ENCODE assay signal across 17 cellular contexts in genomic region chr10:13104697-13105096, GRCh38. TPM values are rescaled to one million over a fixed set of nuclear protein-coding genes. Genes with fewer than 3 reads are reported as not detected.
DNase-seq lines count a peak whose midpoint lies in the region; ATAC-seq and TF ChIP-seq lines count a peak whose summit lies in the region.
"Had no signal": no experiment of that assay in that cellular context is flagged by ENCODE, and none has a peak within 500 bp of the region (broad histone marks: within the 10 kb centered on the region; RNA-seq: fewer than 3 reads in every experiment).

No MANE protein-coding gene starts in this region.

- H3K9ac ChIP-seq in endodermal cell (ENCODE audit: extremely low read depth, low read length, poor library complexity, severe bottlenecking), result no peak overlapping the region
- H3K9ac ChIP-seq in smooth muscle cell (ENCODE audit: low read depth), result no peak overlapping the region
- H3K9ac ChIP-seq: BLaER1 had no signal

- H3K79me2 ChIP-seq in smooth muscle cell (ENCODE audit: low read depth), result peaks cover 41% of the 10 kb centered on the region

- in situ Hi-C loops in brain microvascular endothelial cell (cut with HindIII; ENCODE audit: low pct_ligation_motif_present, low sequenced_read_pairs), result no loop called here

- no peak overlapping the region for H3K4me3 Mint-ChIP-seq in activated CD4-positive, alpha-beta T cell treated with anti-CD3 and anti-CD28 coated beads for 36 hours
- H3K4me3 Mint-ChIP-seq in T-helper 17 cell (no peak overlapping the region), endodermal cell (no peak overlapping the region)
- H3K4me3 Mint-ChIP-seq in activated T-helper 2 cell treated with anti-CD3 and anti-CD28 coated beads, Interferon-gamma antibody, Interleukin-2, Interleukin-4, amounts not matched to agents 10 μg/mL and 5 μg/mL and 100 μg/mL, durations not matched to agents 14 hours and 24 hours and 36 hours (ENCODE audit: low read depth), result no peak overlapping the region

- POLR2A ChIA-PET in activated CD4-positive, alpha-beta T cell treated with anti-CD3 and anti-CD28 coated beads for 36 hours (lab: Charles Lee), result no interaction called here

- intact Hi-C loops in activated CD4-positive, alpha-beta T cell treated with anti-CD3 and anti-CD28 coated beads for 36 hours (cut with DNase I, micrococcal nuclease), result loop anchor here (5.0 to 10.0 kb wide), 7 partner anchors 58 to 980 kb away; partner anchors contain the start of genes CDC123 (in 1 of the 2), MCM10 (in 1 of the 2), NUDT5 (in 1 of the 2) and PHYH (in 1 of the 2)
- intact Hi-C loops in activated T-helper 2 cell treated with anti-CD3 and anti-CD28 coated beads, Interferon-gamma antibody, Interleukin-2, Interleukin-4, amounts not matched to agents 10 μg/mL and 5 μg/mL and 100 μg/mL, durations not matched to agents 14 hours and 24 hours and 36 hours (cut with micrococcal nuclease), result no loop called here

- H3K27ac ChIP-seq in endodermal cell (ENCODE audit: low read depth, low read length) (no peak overlapping the region), smooth muscle cell (ENCODE audit: low read depth) (no peak overlapping the region), brain microvascular endothelial cell (no peak overlapping the region)
- H3K27ac ChIP-seq: BLaER1 had no signal

- H3K4me1 Mint-ChIP-seq in activated CD4-positive, alpha-beta T cell treated with anti-CD3 and anti-CD28 coated beads for 36 hours, result peaks cover 67% of the 10 kb centered on the region
- H3K4me1 Mint-ChIP-seq in T-helper 17 cell, result peaks cover 58% of the 10 kb centered on the region
- peaks cover 10% of the 10 kb centered on the region for H3K4me1 Mint-ChIP-seq in endodermal cell
- peaks cover 56% of the 10 kb centered on the region for H3K4me1 Mint-ChIP-seq in activated T-helper 2 cell treated with anti-CD3 and anti-CD28 coated beads, Interferon-gamma antibody, Interleukin-2, Interleukin-4, amounts not matched to agents 10 μg/mL and 5 μg/mL and 100 μg/mL, durations not matched to agents 14 hours and 24 hours and 36 hours (ENCODE audit: low read depth)

- peak; percentile 29 for DNase-seq in activated CD4-positive, alpha-beta T cell treated with anti-CD3 and anti-CD28 coated beads for 36 hours
- DNase-seq in activated CD4-positive, alpha-beta T cell treated with anti-CD3 and anti-CD28 coated beads for 4 hours, result no peak
- DNase-seq in T-helper 17 cell (no peak), endodermal cell (no peak), smooth muscle cell (lab: John Stamatoyannopoulos, UW; ENCODE audit: unreplicated experiment) (no peak), brain microvascular endothelial cell (no peak)
- DNase-seq in activated T-helper 2 cell treated with anti-CD3 and anti-CD28 coated beads, Interferon-gamma antibody, Interleukin-2, Interleukin-4, amounts not matched to agents 10 μg/mL and 5 μg/mL and 100 μg/mL, durations not matched to agents 14 hours and 24 hours and 36 hours (ENCODE audit: low spot score), result no peak
- DNase-seq: 8988T, Caco-2, DMS79 treated with DMSO at 0.1 percent for 48 hours, NCI-H1417 treated with DMSO at 0.1 percent for 48 hours, NCI-H2029, NCI-H2171 treated with DMSO at 0.1 percent for 48 hours, NCI-H82 had no signal

- H3K27me3 ChIP-seq in endodermal cell (ENCODE audit: control insufficient read depth, insufficient read depth, low read length, poor library complexity, severe bottlenecking), result no peaks in the 10 kb centered on the region
- H3K27me3 ChIP-seq in smooth muscle cell (ENCODE audit: low read depth), result no peaks in the 10 kb centered on the region
- H3K27me3 ChIP-seq in brain microvascular endothelial cell (replicated peaks), result no peaks in the 10 kb centered on the region
- H3K27me3 ChIP-seq: BLaER1 had no signal

- H3K4me1 ChIP-seq in endodermal cell (ENCODE audit: control insufficient read depth, insufficient read depth, low read length) (no peaks in the 10 kb centered on the region), smooth muscle cell (ENCODE audit: low read depth) (peaks cover 13% of the 10 kb centered on the region)

- peaks cover 13% of the 10 kb centered on the region for H3K36me3 Mint-ChIP-seq in activated CD4-positive, alpha-beta T cell treated with anti-CD3 and anti-CD28 coated beads for 36 hours (ENCODE audit: low read depth)
- peaks cover 2% of the 10 kb centered on the region for H3K36me3 Mint-ChIP-seq in T-helper 17 cell (ENCODE audit: low read depth)
- no peaks in the 10 kb centered on the region for H3K36me3 Mint-ChIP-seq in endodermal cell (ENCODE audit: low read depth)
- H3K36me3 Mint-ChIP-seq in activated T-helper 2 cell treated with anti-CD3 and anti-CD28 coated beads, Interferon-gamma antibody, Interleukin-2, Interleukin-4, amounts not matched to agents 10 μg/mL and 5 μg/mL and 100 μg/mL, durations not matched to agents 14 hours and 24 hours and 36 hours (ENCODE audit: low read depth), result peaks cover 57% of the 10 kb centered on the region

- H3K27me3 Mint-ChIP-seq in activated CD4-positive, alpha-beta T cell treated with anti-CD3 and anti-CD28 coated beads for 36 hours, result no peaks in the 10 kb centered on the region
- no peaks in the 10 kb centered on the region for H3K27me3 Mint-ChIP-seq in T-helper 17 cell
- H3K27me3 Mint-ChIP-seq in endodermal cell (ENCODE audit: insufficient read depth), result peaks cover 6% of the 10 kb centered on the region
- H3K27me3 Mint-ChIP-seq in activated T-helper 2 cell treated with anti-CD3 and anti-CD28 coated beads, Interferon-gamma antibody, Interleukin-2, Interleukin-4, amounts not matched to agents 10 μg/mL and 5 μg/mL and 100 μg/mL, durations not matched to agents 14 hours and 24 hours and 36 hours (ENCODE audit: low read depth), result no peaks in the 10 kb centered on the region

- H3K4me2 ChIP-seq in smooth muscle cell, result peak overlapping the region; percentile 1
- H3K4me2 ChIP-seq: BLaER1 had no signal

- no peak overlapping the region for H3K27ac Mint-ChIP-seq in activated CD4-positive, alpha-beta T cell treated with anti-CD3 and anti-CD28 coated beads for 36 hours
- H3K27ac Mint-ChIP-seq in T-helper 17 cell (peak overlapping the region; percentile 88), endodermal cell (no peak overlapping the region)
- no peak overlapping the region for H3K27ac Mint-ChIP-seq in activated T-helper 2 cell treated with anti-CD3 and anti-CD28 coated beads, Interferon-gamma antibody, Interleukin-2, Interleukin-4, amounts not matched to agents 10 μg/mL and 5 μg/mL and 100 μg/mL, durations not matched to agents 14 hours and 24 hours and 36 hours

- H3K36me3 ChIP-seq in endodermal cell (ENCODE audit: control insufficient read depth, insufficient read depth, low read length) (peaks cover 5% of the 10 kb centered on the region), smooth muscle cell (ENCODE audit: low read depth) (no peaks in the 10 kb centered on the region), brain microvascular endothelial cell (replicated peaks) (peaks cover 31% of the 10 kb centered on the region)

- no peak overlapping the region for H2AFZ ChIP-seq in smooth muscle cell (ENCODE audit: low read depth)

- H3K9me3 ChIP-seq in T-helper 17 cell (ENCODE audit: control insufficient read depth, low read length, poor library complexity, severe bottlenecking) (no peaks in the 10 kb centered on the region), endodermal cell (ENCODE audit: control insufficient read depth, low read length) (no peaks in the 10 kb centered on the region), smooth muscle cell (replicated peaks; ENCODE audit: low read depth) (no peaks in the 10 kb centered on the region)
- H3K9me3 ChIP-seq: BLaER1, Caco-2 had no signal

- 92 to 95% methylated on average over 13 to 14 of the region's 14 CpGs for WGBS in endodermal cell (ENCODE audit: insufficient coverage in 1 of 2, insufficient read length in 1 of 2), 2 experiments
- WGBS in smooth muscle cell (ENCODE audit: low lambda C conversion rate), result 96% methylated on average over 14 of the region's 14 CpGs

- H4K20me1 ChIP-seq in smooth muscle cell (ENCODE audit: low read depth), result peaks cover 61% of the 10 kb centered on the region
- H4K20me1 ChIP-seq: BLaER1 had no signal

- peak; percentile 37 for TF ChIP-seq CTCF in endodermal cell (conservative IDR thresholded peaks at IDR 0.05)
- no peak for TF ChIP-seq CTCF in smooth muscle cell (IDR thresholded peaks at IDR 0.05; ENCODE audit: borderline replicate concordance, insufficient read depth, poor library complexity, severe bottlenecking)
- no peak for TF ChIP-seq CTCF in brain microvascular endothelial cell (IDR thresholded peaks at IDR 0.05; ENCODE audit: low read depth, low read length, missing control alignments)

- ATAC-seq in activated CD4-positive, alpha-beta T cell treated with anti-CD3 and anti-CD28 coated beads for 36 hours, result no peak
- no peak for ATAC-seq in T-helper 17 cell
- no peak for ATAC-seq in GM18909 (IDR thresholded peaks at IDR 0.05; ENCODE audit: poor library complexity, unreplicated experiment)
- ATAC-seq: Right ventricle myocardium inferior had no signal

- H3F3A ChIP-seq in smooth muscle cell (ENCODE audit: low read depth), result no peaks in the 10 kb centered on the region

- no peak overlapping the region for H3K4me3 ChIP-seq in endodermal cell (ENCODE audit: low read length)
- H3K4me3 ChIP-seq in smooth muscle cell, result no peak overlapping the region
- H3K4me3 ChIP-seq in brain microvascular endothelial cell (ENCODE audit: low read depth, low read length), result no peak overlapping the region
- H3K4me3 ChIP-seq: BLaER1 had no signal

- CTCF ChIA-PET in activated CD4-positive, alpha-beta T cell treated with anti-CD3 and anti-CD28 coated beads for 36 hours (lab: Charles Lee), result interaction anchor here (1.2 to 1.3 kb wide), 2 partner anchors 11 to 267 kb away, joined by 3 read pairs; no protein-coding TSS in a partner anchor

- no peaks in the 10 kb centered on the region for H3K9me3 Mint-ChIP-seq in activated CD4-positive, alpha-beta T cell treated with anti-CD3 and anti-CD28 coated beads for 36 hours (ENCODE audit: low read depth)
- no peaks in the 10 kb centered on the region for H3K9me3 Mint-ChIP-seq in endodermal cell
- H3K9me3 Mint-ChIP-seq in activated T-helper 2 cell treated with anti-CD3 and anti-CD28 coated beads, Interferon-gamma antibody, Interleukin-2, Interleukin-4, amounts not matched to agents 10 μg/mL and 5 μg/mL and 100 μg/mL, durations not matched to agents 14 hours and 24 hours and 36 hours, result no peaks in the 10 kb centered on the region

RNA-seq across cellular contexts. Expression of gene OPTN, which starts 4.7 kb away (rescaled TPM):
- total RNA-seq in activated CD4-positive, alpha-beta T cell treated with anti-CD3 and anti-CD28 coated beads for 36 hours, result 10 to 100 TPM; 57.4 to 67.8 TPM
- total RNA-seq in T-helper 17 cell, result 100 to 1,000 TPM; 158 to 160 TPM
- total RNA-seq in endodermal cell, result 10 to 100 TPM; 22.7 to 23.3 TPM
- 19.6 TPM for polyA plus RNA-seq in endodermal cell (2013, experiment 1 of 2)
- polyA plus RNA-seq in endodermal cell (2013, experiment 2 of 2), result 15.3 TPM
- 43.0 and 43.7 TPM in 2 replicates for total RNA-seq in smooth muscle cell
- polyA plus RNA-seq in smooth muscle cell, result 83.0 and 107 TPM in 2 replicates
- total RNA-seq in activated T-helper 2 cell treated with anti-CD3 and anti-CD28 coated beads, Interferon-gamma antibody, Interleukin-2, Interleukin-4, amounts not matched to agents 10 μg/mL and 5 μg/mL and 100 μg/mL, durations not matched to agents 14 hours and 24 hours and 36 hours, result 49.0 and 53.2 TPM in 2 replicates

RNA-seq across cellular contexts. Expression of gene MCM10, which starts 56.7 kb away (rescaled TPM):
- 10 to 100 TPM; 86.0 to 86.2 TPM for total RNA-seq in activated CD4-positive, alpha-beta T cell treated with anti-CD3 and anti-CD28 coated beads for 36 hours
- total RNA-seq in T-helper 17 cell (under 1 TPM; 0.34 to 0.47 TPM), endodermal cell (10 to 100 TPM; 38.2 to 44.8 TPM), smooth muscle cell (3.5 and 7.0 TPM in 2 replicates)
- polyA plus RNA-seq in endodermal cell (2013, experiment 1 of 2), result 22.4 TPM
- 20.1 TPM for polyA plus RNA-seq in endodermal cell (2013, experiment 2 of 2)
- 5.7 and 6.6 TPM in 2 replicates for polyA plus RNA-seq in smooth muscle cell
- 73.3 and 78.5 TPM in 2 replicates for total RNA-seq in activated T-helper 2 cell treated with anti-CD3 and anti-CD28 coated beads, Interferon-gamma antibody, Interleukin-2, Interleukin-4, amounts not matched to agents 10 μg/mL and 5 μg/mL and 100 μg/mL, durations not matched to agents 14 hours and 24 hours and 36 hours
